In the genomic region with DNA sequence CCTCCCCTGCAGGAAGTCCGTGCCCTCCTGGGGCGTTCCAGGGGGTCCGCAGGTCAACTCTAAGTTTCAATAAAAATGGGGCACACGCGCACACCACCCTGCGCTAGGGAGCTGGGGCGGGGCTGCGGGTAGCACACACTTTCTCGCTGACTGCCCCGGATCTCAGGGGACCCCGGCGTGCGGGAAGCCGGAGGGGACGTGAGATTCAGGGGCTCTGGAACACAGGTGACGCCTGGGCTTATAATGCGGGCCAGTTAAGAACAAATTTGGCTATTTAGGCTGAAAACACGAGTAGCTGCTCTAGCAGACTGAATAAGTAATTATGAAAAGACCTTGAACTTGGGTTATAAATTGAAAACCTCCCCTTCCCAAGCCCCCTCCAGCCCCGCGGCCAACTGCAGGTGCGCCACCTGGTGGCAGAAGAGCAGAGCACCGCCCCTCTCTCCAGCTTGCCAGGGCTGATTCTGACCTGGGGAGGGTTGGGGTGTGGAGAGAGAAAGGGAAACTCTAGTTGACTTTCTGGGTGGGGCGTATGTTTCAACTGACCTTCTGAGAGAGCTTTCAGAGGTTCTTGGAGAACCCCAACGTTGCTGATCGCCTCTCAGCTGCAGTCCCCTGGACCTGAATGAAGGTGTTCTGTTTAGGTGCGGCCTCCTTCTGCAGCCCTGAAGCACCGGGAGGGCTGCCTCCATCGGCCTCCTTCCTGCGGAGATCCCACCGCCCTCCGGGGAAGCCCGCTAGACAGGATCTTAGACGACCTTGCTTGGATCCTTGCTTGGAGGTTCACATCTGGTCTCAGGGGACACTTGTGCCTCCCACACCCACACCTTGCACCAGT, we compare ENCODE assay signal across 8 cellular contexts.
DNase-seq lines count a peak whose midpoint lies in the region; ATAC-seq and TF ChIP-seq lines count a peak whose summit lies in the region.

No MANE protein-coding gene starts in this region.

- peak overlapping the region; percentile 87 for H2AFZ ChIP-seq in KMS-11 (ENCODE audit: low read depth)

- ATAC-seq in activated B cell treated with CpG ODN at 0.5 μM for 24 hours (ENCODE audit: low read depth) (peak; percentile 74), memory B cell (ENCODE audit: low read depth) (peak; percentile 79), HG02870 (IDR thresholded peaks at IDR 0.05; ENCODE audit: unreplicated experiment) (no peak)
- ATAC-seq in central memory CD8-positive, alpha-beta T cell (replicated peaks; ENCODE audit: extremely low read depth, poor library complexity, severe bottlenecking) = peak; percentile 71
- ATAC-seq in stimulated activated effector memory CD8-positive, alpha-beta T cell treated with anti-CD3 and anti-CD28 coated beads, Interleukin-12 subunit alpha, Interleukin-12 subunit beta, amount 100 ng/mL, for 72 hours = peak; percentile 78

- peaks cover 19% of the 10 kb centered on the region for H3K4me1 ChIP-seq in KMS-11 (ENCODE audit: low read depth, poor library complexity, severe bottlenecking)

- no peak for DNase-seq in CD14-positive monocyte (ENCODE audit: low spot score)
- DNase-seq in GM20000 (ENCODE audit: low spot score) = peak; percentile 82
- peak; percentile 40 for DNase-seq in activated B cell treated with CpG ODN at 0.5 μM for 24 hours
- peak; percentile 32 to 49 for DNase-seq in central memory CD8-positive, alpha-beta T cell (ENCODE audit: low spot score in 2 of 2)
- peak; percentile 21 to 66 for DNase-seq in memory B cell (ENCODE audit: low spot score in 2 of 2)
- DNase-seq in stimulated activated effector memory CD8-positive, alpha-beta T cell treated with anti-CD3 and anti-CD28 coated beads, Interleukin-12 subunit alpha, Interleukin-12 subunit beta, amount 100 ng/mL, for 72 hours (ENCODE audit: low spot score in 2 of 2) = peak; percentile 52 to 78

- H3K4me2 ChIP-seq in KMS-11 = peak overlapping the region; percentile 99

- peak overlapping the region; percentile 61; the same call in 1 of the 2 replicates for H3K27ac ChIP-seq in KMS-11

- H3K27ac Mint-ChIP-seq in CD14-positive monocyte (peak overlapping the region in 1 of 7 donors; percentile 38), activated B cell treated with CpG ODN at 0.5 μM for 24 hours (no peak overlapping the region), memory B cell (no peak overlapping the region)
- no peak overlapping the region for H3K27ac Mint-ChIP-seq in central memory CD8-positive, alpha-beta T cell (ENCODE audit: low read depth)
- no peak overlapping the region for H3K27ac Mint-ChIP-seq in stimulated activated effector memory CD8-positive, alpha-beta T cell treated with anti-CD3 and anti-CD28 coated beads, Interleukin-12 subunit alpha, Interleukin-12 subunit beta, amount 100 ng/mL, for 72 hours

- H3K27me3 ChIP-seq in KMS-11 (ENCODE audit: insufficient read depth, low read depth) = no peaks in the 10 kb centered on the region

- CTCF ChIA-PET in activated B cell treated with CpG ODN at 0.5 μM for 24 hours (lab: Charles Lee) = interaction anchor here (0.6 to 1.0 kb wide), 2 partner anchors 10 to 474 kb away, joined by 3 read pairs; no protein-coding TSS in a partner anchor

- H4K20me1 ChIP-seq in KMS-11 (ENCODE audit: insufficient read depth) = no peaks in the 10 kb centered on the region

- POLR2A ChIA-PET in activated B cell treated with CpG ODN at 0.5 μM for 24 hours (lab: Charles Lee) = no interaction called here

- peaks cover 19% of the 10 kb centered on the region for H3K4me1 Mint-ChIP-seq in CD14-positive monocyte
- peaks cover 10% of the 10 kb centered on the region for H3K4me1 Mint-ChIP-seq in activated B cell treated with CpG ODN at 0.5 μM for 24 hours
- peaks cover 8% of the 10 kb centered on the region for H3K4me1 Mint-ChIP-seq in central memory CD8-positive, alpha-beta T cell
- H3K4me1 Mint-ChIP-seq in memory B cell = peaks cover 6% of the 10 kb centered on the region
- peaks cover 5% of the 10 kb centered on the region for H3K4me1 Mint-ChIP-seq in stimulated activated effector memory CD8-positive, alpha-beta T cell treated with anti-CD3 and anti-CD28 coated beads, Interleukin-12 subunit alpha, Interleukin-12 subunit beta, amount 100 ng/mL, for 72 hours

- H3K9me3 Mint-ChIP-seq in CD14-positive monocyte = peaks cover 0 to 2% (median 0%) of the 10 kb centered on the region in 7 donors
- no peaks in the 10 kb centered on the region for H3K9me3 Mint-ChIP-seq in activated B cell treated with CpG ODN at 0.5 μM for 24 hours
- H3K9me3 Mint-ChIP-seq in central memory CD8-positive, alpha-beta T cell = no peaks in the 10 kb centered on the region
- no peaks in the 10 kb centered on the region for H3K9me3 Mint-ChIP-seq in memory B cell
- H3K9me3 Mint-ChIP-seq in stimulated activated effector memory CD8-positive, alpha-beta T cell treated with anti-CD3 and anti-CD28 coated beads, Interleukin-12 subunit alpha, Interleukin-12 subunit beta, amount 100 ng/mL, for 72 hours = no peaks in the 10 kb centered on the region

- no peaks in the 10 kb centered on the region for H3K36me3 Mint-ChIP-seq in CD14-positive monocyte
- no peaks in the 10 kb centered on the region for H3K36me3 Mint-ChIP-seq in activated B cell treated with CpG ODN at 0.5 μM for 24 hours (ENCODE audit: low read depth)
- H3K36me3 Mint-ChIP-seq in central memory CD8-positive, alpha-beta T cell (ENCODE audit: insufficient read depth) = peaks cover 2% of the 10 kb centered on the region
- H3K36me3 Mint-ChIP-seq in memory B cell = no peaks in the 10 kb centered on the region
- H3K36me3 Mint-ChIP-seq in stimulated activated effector memory CD8-positive, alpha-beta T cell treated with anti-CD3 and anti-CD28 coated beads, Interleukin-12 subunit alpha, Interleukin-12 subunit beta, amount 100 ng/mL, for 72 hours = no peaks in the 10 kb centered on the region

- TF ChIP-seq CTCF in CD14-positive monocyte (IDR thresholded peaks at IDR 0.05) = peak; percentile 94
- peak; percentile 79 for TF ChIP-seq CTCF in GM20000 (IDR thresholded peaks at IDR 0.05; ENCODE audit: extremely low read depth, missing control alignments)
- TF ChIP-seq CTCF in KMS-11 (conservative IDR thresholded peaks at IDR 0.05; ENCODE audit: low read depth, low read length) = peak; percentile 97
- TF ChIP-seq CTCF in activated B cell treated with CpG ODN at 0.5 μM for 24 hours (IDR thresholded peaks at IDR 0.05) = peak; percentile 64

- H3K9ac ChIP-seq in KMS-11 = peak overlapping the region; percentile 52; the same call in 1 of the 2 replicates

- H3K4me3 Mint-ChIP-seq in CD14-positive monocyte = peak overlapping the region in 1 of 2 donors; percentile 42
- H3K4me3 Mint-ChIP-seq in activated B cell treated with CpG ODN at 0.5 μM for 24 hours = peak overlapping the region; percentile 70
- peak overlapping the region; percentile 58 for H3K4me3 Mint-ChIP-seq in central memory CD8-positive, alpha-beta T cell
- H3K4me3 Mint-ChIP-seq in memory B cell = peak overlapping the region; percentile 56
- peak overlapping the region; percentile 57 for H3K4me3 Mint-ChIP-seq in stimulated activated effector memory CD8-positive, alpha-beta T cell treated with anti-CD3 and anti-CD28 coated beads, Interleukin-12 subunit alpha, Interleukin-12 subunit beta, amount 100 ng/mL, for 72 hours

- H3K4me3 ChIP-seq in KMS-11 (IDR thresholded peaks at IDR 0.05; ENCODE audit: insufficient read depth, low read depth, low read length) = no peak overlapping the region

- no peaks in the 10 kb centered on the region for H3K36me3 ChIP-seq in KMS-11 (ENCODE audit: insufficient read depth)

- intact Hi-C loops in CD14-positive monocyte (cut with micrococcal nuclease) = no loop called here
- intact Hi-C loops in activated B cell treated with CpG ODN at 0.5 μM for 24 hours (cut with micrococcal nuclease) = no loop called here

- H3K27me3 Mint-ChIP-seq in CD14-positive monocyte (ENCODE audit: low read depth in 3 of 3) (peaks cover 16 to 35% (median 33%) of the 10 kb centered on the region in 3 donors), activated B cell treated with CpG ODN at 0.5 μM for 24 hours (peaks cover 44% of the 10 kb centered on the region), memory B cell (peaks cover 15% of the 10 kb centered on the region)
- peaks cover 16% of the 10 kb centered on the region for H3K27me3 Mint-ChIP-seq in central memory CD8-positive, alpha-beta T cell

- no peaks in the 10 kb centered on the region for H3K79me2 ChIP-seq in KMS-11 (ENCODE audit: insufficient read depth, low read depth)
